8 cellular contexts compared by ENCODE assay signal in the genomic region with DNA sequence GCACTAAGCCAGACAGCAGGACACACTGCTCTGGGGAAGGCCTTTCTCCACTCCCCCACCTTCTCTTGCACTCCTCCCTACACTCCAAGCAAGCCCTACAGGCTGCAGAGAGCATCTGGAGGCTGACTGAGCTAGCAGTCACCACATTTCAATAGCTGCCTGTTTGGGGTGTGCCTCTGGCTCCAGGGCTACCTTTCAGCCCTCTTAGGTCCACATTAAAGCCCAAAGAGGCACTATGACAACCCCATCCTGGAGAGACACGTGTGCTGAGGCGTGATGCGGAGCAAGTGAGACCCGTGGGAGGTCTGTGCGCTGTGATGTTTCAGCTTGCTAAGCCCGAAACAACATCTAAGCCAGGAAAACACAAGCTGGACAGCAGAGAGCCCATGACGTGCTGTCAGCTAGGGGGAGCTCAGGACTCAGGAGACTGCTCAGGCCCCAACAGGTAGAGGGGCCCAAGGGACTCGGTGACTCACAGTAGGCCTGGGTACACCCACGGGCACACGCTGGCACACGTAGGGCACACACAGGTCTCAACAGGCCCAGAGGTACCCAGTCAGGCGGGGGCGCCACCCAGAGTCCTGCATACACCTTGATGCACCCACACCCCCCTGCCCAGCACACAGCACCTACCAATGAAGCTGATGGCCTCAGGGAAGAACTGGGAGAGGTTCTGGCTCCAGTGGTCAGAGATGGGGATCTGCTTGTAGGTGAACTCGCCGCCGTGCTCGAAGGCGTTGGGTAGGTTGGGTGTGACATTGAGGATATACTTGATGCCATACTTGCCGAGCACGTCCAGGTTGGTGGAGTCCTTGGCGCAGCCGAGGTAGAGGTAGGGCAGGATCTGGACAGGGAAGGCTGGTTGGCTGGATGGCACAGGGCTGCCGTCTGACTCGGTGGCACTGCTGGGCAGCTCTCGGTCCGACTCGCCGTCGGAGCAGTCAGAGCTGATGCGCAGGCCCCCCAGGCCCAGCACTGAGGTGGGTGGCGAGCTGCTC. TPM values are rescaled to one million over a fixed set of nuclear protein-coding genes. Genes with fewer than 3 reads are reported as not detected.
A peak's percentile ranks its signal among the peaks of the same experiment; 100 is the strongest.
DNase-seq lines count a peak whose midpoint lies in the region; ATAC-seq and TF ChIP-seq lines count a peak whose summit lies in the region.

No MANE protein-coding gene starts in this region.

- CTCF ChIA-PET in GM10248 (lab: Yijun Ruan, JAX) = interaction anchor here (0.7 to 12.7 kb wide), 40 partner anchors 9 to 392 kb away, joined by 3 to 123 read pairs (median 5); a partner anchor contains a TSS

- H3K4me3 Mint-ChIP-seq in stimulated activated effector memory CD8-positive, alpha-beta T cell treated with anti-CD3 and anti-CD28 coated beads, Interleukin-12 subunit alpha, Interleukin-12 subunit beta, amount 100 ng/mL, for 72 hours = peak overlapping the region; percentile 94

- H3K4me1 Mint-ChIP-seq in stimulated activated effector memory CD8-positive, alpha-beta T cell treated with anti-CD3 and anti-CD28 coated beads, Interleukin-12 subunit alpha, Interleukin-12 subunit beta, amount 100 ng/mL, for 72 hours = peaks cover 58% of the 10 kb centered on the region

- H3K27ac ChIP-seq in SK-N-MC (peak overlapping the region; percentile 9; the same call in 1 of the 2 replicates), breast epithelium (peak overlapping the region; percentile 87 to 94)

- TF ChIP-seq CTCF in GM10248 (IDR thresholded peaks at IDR 0.05; ENCODE audit: control extremely low read depth, extremely low read depth, low read depth, missing control alignments) = peak; percentile 68
- peak in 1 of 3 donors; percentile 17 for TF ChIP-seq CTCF in breast epithelium (IDR thresholded peaks at IDR 0.05)

- ATAC-seq in stimulated activated effector memory CD8-positive, alpha-beta T cell treated with anti-CD3 and anti-CD28 coated beads, Interleukin-12 subunit alpha, Interleukin-12 subunit beta, amount 100 ng/mL, for 72 hours = peak; percentile 22
- ATAC-seq in GM21381 (IDR thresholded peaks at IDR 0.05; ENCODE audit: unreplicated experiment) (no peak), HG02938 (IDR thresholded peaks at IDR 0.05; ENCODE audit: unreplicated experiment) (no peak)

- H3K4me3 ChIP-seq in SK-N-MC (peak overlapping the region; percentile 83), breast epithelium (peak overlapping the region; percentile 69 to 95 (median 78))

- H3K36me3 ChIP-seq in SK-N-MC (ENCODE audit: insufficient read depth, low read length) (peaks cover 28% of the 10 kb centered on the region; the same call in 1 of the 2 replicates), breast epithelium (no peaks in the 10 kb centered on the region)

- H3K9me3 ChIP-seq in SK-N-MC (ENCODE audit: low read depth, low read length) (no peaks in the 10 kb centered on the region), breast epithelium (no peaks in the 10 kb centered on the region)

- DNase-seq in GM10248 (ENCODE audit: extremely low spot score) (peak; percentile 65), SK-N-MC (ENCODE audit: low read depth, low spot score) (no peak), breast epithelium (ENCODE audit: low spot score in 2 of 2) (peak in 1 of 2 donors; percentile 89), medulla oblongata (ENCODE audit: extremely low spot score) (peak; percentile 65), NCI-H2029 treated with DMSO at 0.1 percent for 48 hours (lab: John Stamatoyannopoulos, UW) (no peak)
- peak in 1 of 2 donors; percentile 67 for DNase-seq in stimulated activated effector memory CD8-positive, alpha-beta T cell treated with anti-CD3 and anti-CD28 coated beads, Interleukin-12 subunit alpha, Interleukin-12 subunit beta, amount 100 ng/mL, for 72 hours (ENCODE audit: low spot score in 2 of 2)

- POLR2A ChIA-PET in GM10248 (lab: Yijun Ruan, JAX) = interaction anchor here (0.5 to 1.5 kb wide), 3 partner anchors 10 to 1732 kb away, joined by 5 read pairs; a partner anchor contains a TSS

- H3K4me1 ChIP-seq in breast epithelium = peaks cover 16 to 31% of the 10 kb centered on the region in 2 donors

- intact Hi-C loops in breast epithelium (cut with DNase I; ENCODE audit: low total_unique reads) = loop anchor here (10.0 kb wide), 1 partner anchor 49 kb away; no protein-coding TSS in a partner anchor

- no peaks in the 10 kb centered on the region for H3K27me3 ChIP-seq in breast epithelium

- TF ChIP-seq POLR2A in breast epithelium (IDR thresholded peaks at IDR 0.05) = no peak

- H3K36me3 Mint-ChIP-seq in stimulated activated effector memory CD8-positive, alpha-beta T cell treated with anti-CD3 and anti-CD28 coated beads, Interleukin-12 subunit alpha, Interleukin-12 subunit beta, amount 100 ng/mL, for 72 hours = peaks cover 58% of the 10 kb centered on the region

- H3K9me3 Mint-ChIP-seq in stimulated activated effector memory CD8-positive, alpha-beta T cell treated with anti-CD3 and anti-CD28 coated beads, Interleukin-12 subunit alpha, Interleukin-12 subunit beta, amount 100 ng/mL, for 72 hours = no peaks in the 10 kb centered on the region

- peak overlapping the region; percentile 98 for H3K27ac Mint-ChIP-seq in stimulated activated effector memory CD8-positive, alpha-beta T cell treated with anti-CD3 and anti-CD28 coated beads, Interleukin-12 subunit alpha, Interleukin-12 subunit beta, amount 100 ng/mL, for 72 hours

- H3K9ac ChIP-seq in SK-N-MC (ENCODE audit: insufficient read length) = no peak overlapping the region

RNA-seq across cellular contexts. Expression of a gene that starts 2.8 kb away (rescaled TPM):
- 10 to 100 TPM in 1 of 3 donors, 1 to 10 TPM in 2; 7.0 to 11.1 (median 8.6) TPM for total RNA-seq in breast epithelium

RNA-seq across cellular contexts. Expression of a gene that starts 57.9 kb away (rescaled TPM):
- 1,000 to 10,000 TPM; 1,890 to 2,530 (median 2,229) TPM for total RNA-seq in breast epithelium

Comparison
In these comparisons a context has a peak if more than half of its experiments do, and no peak if none do; other contexts are left out.
1. DNase-seq: peak in GM10248 (single experiment) and medulla oblongata (single experiment); none in SK-N-MC (single experiment) and NCI-H2029 treated with DMSO at 0.1 percent for 48 hours (single experiment).